In the genomic region with DNA sequence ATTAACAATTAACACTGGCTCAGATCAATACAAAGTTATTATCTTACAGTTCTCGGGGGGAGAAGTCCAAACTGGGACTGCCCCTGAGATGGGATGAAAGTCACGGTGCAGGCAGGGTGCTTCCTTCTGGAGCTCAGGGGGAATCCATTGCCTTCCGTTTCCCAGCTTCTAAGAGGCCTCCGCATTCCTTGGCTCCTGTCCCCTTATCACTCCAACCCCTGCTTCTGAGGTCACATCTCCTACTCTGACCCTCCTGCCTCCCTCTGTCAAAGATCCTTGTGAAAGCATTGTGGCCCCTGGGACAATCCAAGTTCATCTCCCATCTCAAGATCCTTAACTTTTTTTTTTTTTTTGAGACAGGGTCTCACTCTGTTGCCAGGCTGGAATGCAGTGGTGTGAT, we compare ENCODE assay signal across 19 cellular contexts. TPM values are rescaled to one million over a fixed set of nuclear protein-coding genes. Genes with fewer than 3 reads are reported as not detected.
A peak's percentile ranks its signal among the peaks of the same experiment; 100 is the strongest.
DNase-seq lines count a peak whose midpoint lies in the region; ATAC-seq and TF ChIP-seq lines count a peak whose summit lies in the region.
"Had no signal": no experiment of that assay in that cellular context is flagged by ENCODE, and none has a peak within 500 bp of the region (broad histone marks: within the 10 kb centered on the region; RNA-seq: fewer than 3 reads in every experiment).

No MANE protein-coding gene starts in this region.

- H2AK5ac ChIP-seq in H9 (ENCODE audit: insufficient read length, low read length) = no peak overlapping the region

- H3K27me3 Mint-ChIP-seq in H9 (ENCODE audit: low read depth) = peaks cover 19% of the 10 kb centered on the region
- peaks cover 3% of the 10 kb centered on the region for H3K27me3 Mint-ChIP-seq in nephron progenitor cell (ENCODE audit: low read depth, poor library complexity)

- H3K79me2 ChIP-seq in H9 (ENCODE audit: insufficient read depth, low read length) = peaks cover 2% of the 10 kb centered on the region; the same call in 1 of the 2 replicates

- no peak overlapping the region for H3K23ac ChIP-seq in H9 (ENCODE audit: insufficient read length, low read depth, low read length)

- H2BK15ac ChIP-seq in H9 (ENCODE audit: low read depth, low read length) = no peak overlapping the region

- no peak overlapping the region for H3K4me3 Mint-ChIP-seq in H9
- no peak overlapping the region for H3K4me3 Mint-ChIP-seq in nephron progenitor cell
- H3K4me3 Mint-ChIP-seq: CD14-positive monocyte had no signal

- POLR2A ChIA-PET in Panc1 (lab: Charles Lee) = no interaction called here

- no peak overlapping the region for H3K18ac ChIP-seq in H9 (ENCODE audit: insufficient read length, low read depth, low read length)

- H3K79me1 ChIP-seq in H9 (ENCODE audit: insufficient read depth, low read depth, low read length, poor library complexity, severe bottlenecking) = peaks cover 3% of the 10 kb centered on the region

- ATAC-seq in Panc1 (no peak), HG03571 (IDR thresholded peaks at IDR 0.05; ENCODE audit: unreplicated experiment) (no peak), esophagus mucosa (no peak)

- CTCF ChIA-PET in Panc1 (lab: Charles Lee) = no interaction called here

- H3K4me3 ChIP-seq in Panc1 (ENCODE audit: low read depth in 2 of 2, low read length in 2 of 2) = no peak overlapping the region
- no peak overlapping the region for H3K4me3 ChIP-seq in dorsolateral prefrontal cortex
- no peak overlapping the region for H3K4me3 ChIP-seq in ascending aorta
- H3K4me3 ChIP-seq: GM23338, PC-9 had no signal

- H3K36me3 ChIP-seq in Panc1 (ENCODE audit: control insufficient read depth, insufficient read depth, low read length) = no peaks in the 10 kb centered on the region
- H3K36me3 ChIP-seq in ascending aorta = no peaks in the 10 kb centered on the region

- no peak overlapping the region for H4K91ac ChIP-seq in H9 (ENCODE audit: insufficient read length, low read depth, low read length)

- H3K4me1 ChIP-seq in H9 (ENCODE audit: insufficient read depth, low read length) (peaks cover 5% of the 10 kb centered on the region), Panc1 (ENCODE audit: control insufficient read depth, insufficient read depth, low read length) (peaks cover 65% of the 10 kb centered on the region), ascending aorta (peaks cover 0 to 2% of the 10 kb centered on the region in 2 donors)

- no peak overlapping the region for H3T11ph ChIP-seq in H9 (ENCODE audit: low read length)

- H3K9ac ChIP-seq in H9 (ENCODE audit: extremely low read depth, insufficient read length, low read length) = no peak overlapping the region

- WGBS in H9 (ENCODE audit: extremely low coverage, insufficient read length, low lambda C conversion rate) = no CpG with 5 or more reads among the region's 4 CpGs

- no TSS peak for BruUV-seq in Panc1 (replicated peaks; lab: Mats Ljungman, UMichigan)

- H4K8ac ChIP-seq in H9 (replicated peaks; ENCODE audit: insufficient read length, low read depth, low read length) = no peak overlapping the region

- H2AFZ ChIP-seq in H9 (ENCODE audit: low read length) = no peak overlapping the region
- H2AFZ ChIP-seq: GM23338, PC-9 had no signal

- H3K4ac ChIP-seq in H9 (ENCODE audit: low read depth, low read length) = no peak overlapping the region

- H3K27me3 ChIP-seq in H9 (ENCODE audit: insufficient read depth, low read length) = no peaks in the 10 kb centered on the region
- H3K27me3 ChIP-seq in Panc1 (ENCODE audit: control insufficient read depth, insufficient read depth, low read length) = no peaks in the 10 kb centered on the region
- H3K27me3 ChIP-seq in dorsolateral prefrontal cortex = no peaks in the 10 kb centered on the region
- H3K27me3 ChIP-seq in ascending aorta = no peaks in the 10 kb centered on the region

- in situ Hi-C loops in Panc1 (cut with HindIII; ENCODE audit: low pct_unique_long_range_greater_than_20kb, low sequenced_read_pairs) = no loop called here

- H3K36me3 Mint-ChIP-seq in H9 (ENCODE audit: insufficient read depth in 1 of 3, low read depth in 3 of 3) (peaks cover 0 to 14% (median 0%) of the 10 kb centered on the region in 3 experiments; a peak in 5 of 7 replicates), nephron progenitor cell (ENCODE audit: low read depth) (no peaks in the 10 kb centered on the region)

- H3K4me2 ChIP-seq in H9 (ENCODE audit: insufficient read depth, insufficient read length, low read length) = no peak overlapping the region
- H3K4me2 ChIP-seq: PC-9 had no signal

- H3K23me2 ChIP-seq in H9 (ENCODE audit: insufficient read length, low read depth, low read length, poor library complexity, severe bottlenecking) = no peaks in the 10 kb centered on the region

- intact Hi-C loops in Panc1 (cut with micrococcal nuclease; ENCODE audit: unreplicated experiment) = no loop called here
- intact Hi-C loops in dorsolateral prefrontal cortex (cut with DNase I) = loop anchor here in 1 of 2 donors (5.0 kb wide), 1 partner anchor 46 kb away; no protein-coding TSS in a partner anchor
- intact Hi-C loops in ascending aorta (cut with DNase I) = no loop called here

- H2BK120ac ChIP-seq in H9 (ENCODE audit: low read depth, low read length, poor library complexity, severe bottlenecking) = no peak overlapping the region

- H2BK12ac ChIP-seq in H9 (ENCODE audit: insufficient read length, low read depth, low read length) = no peak overlapping the region

- H3K9me3 Mint-ChIP-seq in H9 (peaks cover 0 to 4% of the 10 kb centered on the region in 2 experiments; a peak in 1 of 5 replicates), nephron progenitor cell (peaks cover 4% of the 10 kb centered on the region)
- H3K9me3 Mint-ChIP-seq: GM23338 had no signal

- H4K5ac ChIP-seq in H9 (ENCODE audit: insufficient read length, low read depth, low read length) = no peak overlapping the region

- H3K27ac Mint-ChIP-seq in H9 (peak overlapping the region in 2 of 3 experiments; percentile 74 to 85; a peak in 3 of 7 replicates), nephron progenitor cell (peak overlapping the region; percentile 39)

- H3K9me3 ChIP-seq in H9 (ENCODE audit: control insufficient read depth, low read depth, low read length) = no peaks in the 10 kb centered on the region
- H3K9me3 ChIP-seq in Panc1 (ENCODE audit: control insufficient read depth, insufficient read depth, low read depth, low read length) = no peaks in the 10 kb centered on the region
- H3K9me3 ChIP-seq in ascending aorta = no peaks in the 10 kb centered on the region

- H3K56ac ChIP-seq in H9 (ENCODE audit: insufficient read length, low read depth, low read length) = no peak overlapping the region

- H4K20me1 ChIP-seq in H9 (ENCODE audit: control insufficient read depth, insufficient read depth, insufficient read length) = no peaks in the 10 kb centered on the region

- no peak overlapping the region for H3K27ac ChIP-seq in H9 (ENCODE audit: insufficient read length, low read depth, low read length)
- 0 out of 2 replicates have a peak overlapping the region, but pooled peaks have one; percentile 20 for H3K27ac ChIP-seq in Panc1 (ENCODE audit: low read length)
- H3K27ac ChIP-seq in dorsolateral prefrontal cortex = peak overlapping the region in 44 of 59 donors; percentile 3 to 90 (median 74)
- no peak overlapping the region for H3K27ac ChIP-seq in ascending aorta
- H3K27ac ChIP-seq: PC-9 had no signal

- H2BK5ac ChIP-seq in H9 (ENCODE audit: insufficient read length, low read length) = no peak overlapping the region

- DNase-seq in H9 (no peak), Panc1 (ENCODE audit: low read depth, low spot score) (no peak), dorsolateral prefrontal cortex (no peak), nephron progenitor cell (no peak), ascending aorta (ENCODE audit: low spot score in 2 of 2) (no peak), NCI-H2029 (lab: John Stamatoyannopoulos, UW) (no peak)
- DNase-seq: DMS 273 treated with DMSO at 0.1 percent for 48 hours, DND-41, KG1, NCI-H1105 treated with DMSO at 0.1 percent for 48 hours, NCI-H1694, NCI-H226, NCI-H524, PC-9, SW 1271 had no signal

- no peak for TF ChIP-seq CTCF in H9 (conservative IDR thresholded peaks at IDR 0.05)
- no peak for TF ChIP-seq CTCF in Panc1 (IDR thresholded peaks at IDR 0.05)
- no peak for TF ChIP-seq CTCF in dorsolateral prefrontal cortex (IDR thresholded peaks at IDR 0.05 in 54 of 56, conservative IDR thresholded peaks at IDR 0.05 in 2 of 56; ENCODE audit: low read depth in 1 of 56, partially characterized antibody in 56 of 56)
- TF ChIP-seq CTCF in nephron progenitor cell (IDR thresholded peaks at IDR 0.05) = no peak
- TF ChIP-seq CTCF in ascending aorta (IDR thresholded peaks at IDR 0.05) = no peak

- no peak overlapping the region for H3K14ac ChIP-seq in H9 (ENCODE audit: insufficient read depth, low read length)

- H3K4me1 Mint-ChIP-seq in H9 (peaks cover 40 to 41% of the 10 kb centered on the region in 2 experiments), nephron progenitor cell (peaks cover 59% of the 10 kb centered on the region)

- H2BK20ac ChIP-seq in H9 (ENCODE audit: low read depth, low read length, poor library complexity, severe bottlenecking) = no peak overlapping the region

RNA-seq across cellular contexts. Expression of a gene that starts 30.8 kb away (rescaled TPM):
- total RNA-seq in H9 (2021) (31.3 and 31.7 TPM in 2 replicates), Panc1 (2021; ENCODE audit: unreplicated experiment) (359 TPM), dorsolateral prefrontal cortex (100 to 1,000 TPM in 1 of 120 experiments, 10 to 100 TPM in 119; 33.4 to 110 (median 54.7) TPM), ascending aorta (81.1 TPM), esophagus mucosa (10.2 TPM)
- 1,007 TPM for polyA plus RNA-seq in Panc1 (2012; ENCODE audit: insufficient read length)

Comparison
In these comparisons a context has a peak if more than half of its experiments do, and no peak if none do; other contexts are left out.
1. H3K27ac ChIP-seq: peak in Panc1 (single experiment) and dorsolateral prefrontal cortex (44 of 59); none in H9 (single experiment) and ascending aorta (0 of 2).